Comparison of ENCODE assay signal across 19 cellular contexts in genomic region chr5:38714240-38714639, GRCh38.
A peak's percentile ranks its signal among the peaks of the same experiment; 100 is the strongest.
DNase-seq lines count a peak whose midpoint lies in the region; ATAC-seq and TF ChIP-seq lines count a peak whose summit lies in the region.
"Had no signal": no experiment of that assay in that cellular context is flagged by ENCODE, and none has a peak within 500 bp of the region (broad histone marks: within the 10 kb centered on the region; RNA-seq: fewer than 3 reads in every experiment).

No MANE protein-coding gene starts in this region.

- WGBS in esophagus muscularis mucosa, result 84% methylated on average over 3 of the region's 3 CpGs
- no CpG with 5 or more reads among the region's 3 CpGs for WGBS in neuronal stem cell (ENCODE audit: extremely low coverage in 2 of 2, insufficient read length in 2 of 2, insufficient replicate concordance in 1 of 2), 2 donors
- WGBS in aorta, 2 donors, result 87 to 91% methylated on average over 3 of the region's 3 CpGs

- peak overlapping the region; percentile 3 for H2AK5ac ChIP-seq in neuronal stem cell (ENCODE audit: low read depth, low read length)

- no peak for TF ChIP-seq EP300 in esophagus muscularis mucosa (IDR thresholded peaks at IDR 0.05)

- H2AFZ ChIP-seq in neuronal stem cell (ENCODE audit: low read length), result no peak overlapping the region

- TF ChIP-seq CTCF in left ventricle myocardium inferior (IDR thresholded peaks at IDR 0.05; ENCODE audit: borderline replicate concordance), result no peak
- no peak for TF ChIP-seq CTCF in right atrium auricular region (IDR thresholded peaks at IDR 0.05)
- no peak for TF ChIP-seq CTCF in esophagus muscularis mucosa (IDR thresholded peaks at IDR 0.05)

- H2BK12ac ChIP-seq in neuronal stem cell (ENCODE audit: low read length), result no peak overlapping the region

- H3K18ac ChIP-seq in neuronal stem cell (ENCODE audit: low read length), result no peak overlapping the region

- no peak overlapping the region for H2BK120ac ChIP-seq in neuronal stem cell (ENCODE audit: low read depth, low read length)

- H4K91ac ChIP-seq in neuronal stem cell (ENCODE audit: low read depth, low read length, poor library complexity), result no peak overlapping the region

- no peak overlapping the region for H3K4me3 ChIP-seq in left ventricle myocardium inferior
- H3K4me3 ChIP-seq in right atrium auricular region, result no peak overlapping the region
- H3K4me3 ChIP-seq in esophagus muscularis mucosa, result no peak overlapping the region
- no peak overlapping the region for H3K4me3 ChIP-seq in neuronal stem cell (ENCODE audit: low read length in 2 of 2)
- no peak overlapping the region for H3K4me3 ChIP-seq in aorta (ENCODE audit: low read length in 2 of 2)
- H3K4me3 ChIP-seq: BLaER1, HAP-1 had no signal

- no peaks in the 10 kb centered on the region for H3K36me3 ChIP-seq in left ventricle myocardium inferior
- H3K36me3 ChIP-seq in right atrium auricular region, result no peaks in the 10 kb centered on the region
- no peaks in the 10 kb centered on the region for H3K36me3 ChIP-seq in esophagus muscularis mucosa
- no peaks in the 10 kb centered on the region for H3K36me3 ChIP-seq in neuronal stem cell (replicated peaks in 1 of 2; ENCODE audit: control insufficient read depth in 2 of 2, insufficient read depth in 2 of 2, low read length in 2 of 2)
- H3K36me3 ChIP-seq in aorta (ENCODE audit: control insufficient read depth in 1 of 2, insufficient read depth in 2 of 2, low read length in 1 of 2), result no peaks in the 10 kb centered on the region
- H3K36me3 ChIP-seq: BLaER1, HAP-1 had no signal

- DNase-seq in left ventricle myocardium inferior, result no peak
- no peak for DNase-seq in right atrium auricular region (ENCODE audit: low spot score)
- DNase-seq in esophagus muscularis mucosa (ENCODE audit: extremely low spot score), result peak; percentile 91
- DNase-seq in neuronal stem cell (ENCODE audit: low spot score), result no peak
- no peak for DNase-seq in aorta
- no peak for DNase-seq in T1000 (lab: John Stamatoyannopoulos, UW)
- DNase-seq in COR-L47 (lab: John Stamatoyannopoulos, UW), result no peak
- DNase-seq in SKM-1 treated with dmso at 0.1 percent for 144 hours (lab: John Stamatoyannopoulos, UW; ENCODE audit: unreplicated experiment), result no peak
- DNase-seq: CD4-positive, CD25-positive, alpha-beta regulatory T cell; CD8-positive, alpha-beta T cell; DMS 273 treated with DMSO at 0.1 percent for 48 hours; DMS79 treated with DMSO at 0.1 percent for 48 hours; GF-D8; GOT3; HFFc6 had no signal

- H3K27ac ChIP-seq in left ventricle myocardium inferior (replicated peaks) (peak overlapping the region; percentile 66), right atrium auricular region (no peak overlapping the region), esophagus muscularis mucosa (replicated peaks in 1 of 4) (no peak overlapping the region), neuronal stem cell (replicated peaks; ENCODE audit: low read length) (no peak overlapping the region), aorta (ENCODE audit: low read depth in 1 of 2, low read length in 2 of 2) (no peak overlapping the region)
- H3K27ac ChIP-seq: 22Rv1, BLaER1, C4-2B had no signal

- no peak overlapping the region for H3K23ac ChIP-seq in neuronal stem cell (ENCODE audit: low read depth, low read length, poor library complexity)

- ATAC-seq in aorta (ENCODE audit: low FRiP score), result peak; percentile 37
- ATAC-seq: CD8-positive, alpha-beta T cell had no signal

- no peak for TF ChIP-seq POLR2A in esophagus muscularis mucosa (IDR thresholded peaks at IDR 0.05; ENCODE audit: low read depth)

- H3K9me3 ChIP-seq in left ventricle myocardium inferior (replicated peaks), result no peaks in the 10 kb centered on the region
- no peaks in the 10 kb centered on the region for H3K9me3 ChIP-seq in right atrium auricular region
- H3K9me3 ChIP-seq in esophagus muscularis mucosa, result no peaks in the 10 kb centered on the region
- no peaks in the 10 kb centered on the region for H3K9me3 ChIP-seq in neuronal stem cell (replicated peaks in 1 of 2; ENCODE audit: control insufficient read depth in 2 of 2, insufficient read depth in 1 of 2, low read depth in 1 of 2, low read length in 2 of 2)
- no peaks in the 10 kb centered on the region for H3K9me3 ChIP-seq in aorta (ENCODE audit: control insufficient read depth, low read length)
- H3K9me3 ChIP-seq: BLaER1, HAP-1 had no signal

- no peak overlapping the region for H3K14ac ChIP-seq in neuronal stem cell (ENCODE audit: low read length)

- no peak overlapping the region for H3K4me2 ChIP-seq in neuronal stem cell (ENCODE audit: insufficient read depth, low read length, poor library complexity, severe bottlenecking)
- H3K4me2 ChIP-seq: BLaER1 had no signal

- no peak overlapping the region for H3K4ac ChIP-seq in neuronal stem cell (ENCODE audit: low read length)

- H3K27me3 ChIP-seq in left ventricle myocardium inferior (ENCODE audit: low read depth), result no peaks in the 10 kb centered on the region
- H3K27me3 ChIP-seq in right atrium auricular region, result no peaks in the 10 kb centered on the region
- H3K27me3 ChIP-seq in esophagus muscularis mucosa, result no peaks in the 10 kb centered on the region
- H3K27me3 ChIP-seq in neuronal stem cell (ENCODE audit: control insufficient read depth in 3 of 3, insufficient read depth in 3 of 3, low read depth in 1 of 3, low read length in 3 of 3), result no peaks in the 10 kb centered on the region
- H3K27me3 ChIP-seq in aorta (ENCODE audit: control insufficient read depth in 1 of 2, insufficient read depth in 2 of 2, low read length in 1 of 2), result no peaks in the 10 kb centered on the region
- H3K27me3 ChIP-seq: BLaER1 had no signal

- no peak overlapping the region for H3K9ac ChIP-seq in neuronal stem cell (ENCODE audit: low read depth, low read length, poor library complexity)
- H3K9ac ChIP-seq: BLaER1 had no signal

- H2BK5ac ChIP-seq in neuronal stem cell (ENCODE audit: low read length), result no peak overlapping the region

- no peak overlapping the region for H2BK15ac ChIP-seq in neuronal stem cell (ENCODE audit: low read length)

- H3K4me1 ChIP-seq in left ventricle myocardium inferior (peaks cover 20% of the 10 kb centered on the region), right atrium auricular region (peaks cover 0 to 16% of the 10 kb centered on the region in 2 donors), esophagus muscularis mucosa (peaks cover 4 to 11% (median 11%) of the 10 kb centered on the region in 4 donors), neuronal stem cell (ENCODE audit: control insufficient read depth in 2 of 2, insufficient read depth in 1 of 2, low read depth in 1 of 2, low read length in 2 of 2) (peaks cover 5 to 8% of the 10 kb centered on the region in 2 donors), aorta (ENCODE audit: control insufficient read depth in 1 of 2, insufficient read depth in 2 of 2, low read length in 2 of 2) (no peaks in the 10 kb centered on the region)
- H3K4me1 ChIP-seq: HAP-1 had no signal

- no peak overlapping the region for H4K8ac ChIP-seq in neuronal stem cell (ENCODE audit: low read depth, low read length)

- H3K79me1 ChIP-seq in neuronal stem cell (ENCODE audit: low read depth, low read length), result no peaks in the 10 kb centered on the region

- intact Hi-C loops in left ventricle myocardium inferior (cut with micrococcal nuclease) (no loop called here), esophagus muscularis mucosa (cut with DNase I) (no loop called here), aorta (cut with DNase I) (no loop called here)
